ENCODE assay signal across 19 cellular contexts in the genomic region with DNA sequence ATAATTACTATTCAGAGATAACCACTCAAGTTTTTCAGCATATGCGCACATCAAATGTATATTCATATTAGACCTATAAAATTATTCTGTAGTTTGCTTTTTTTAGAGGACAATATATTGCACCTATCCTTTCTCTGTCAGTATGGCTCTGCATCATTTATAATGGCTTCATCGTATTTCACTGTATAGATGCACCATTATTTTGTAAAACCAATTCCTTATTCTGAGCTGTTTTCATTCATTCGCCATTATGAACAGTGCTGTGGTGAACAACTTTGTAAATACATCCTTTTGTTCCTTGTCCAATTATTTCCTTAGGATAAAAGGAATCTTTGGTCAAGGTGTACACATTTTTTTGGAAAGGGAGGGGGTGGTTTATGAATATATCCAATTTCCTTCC. TPM values are rescaled to one million over a fixed set of nuclear protein-coding genes. Genes with fewer than 3 reads are reported as not detected.
DNase-seq lines count a peak whose midpoint lies in the region; ATAC-seq, FAIRE-seq and TF ChIP-seq lines count a peak whose summit lies in the region.
"Had no signal": no experiment of that assay in that cellular context is flagged by ENCODE, and none has a peak within 500 bp of the region (broad histone marks: within the 10 kb centered on the region; RNA-seq: fewer than 3 reads in every experiment).

No MANE protein-coding gene starts in this region.

- POLR2A ChIA-PET in HepG2 (lab: Yijun Ruan, JAX): interaction anchor here (2.6 to 2.8 kb wide), 2 partner anchors 22 to 25 kb away, joined by 13 to 18 read pairs; no protein-coding TSS in a partner anchor
- POLR2A ChIA-PET in HEK293T (lab: Yijun Ruan, JAX): interaction anchor here (1.0 kb wide), 1 partner anchor 25 kb away, joined by 3 read pairs; no protein-coding TSS in a partner anchor

- TF ChIP-seq CTCF in HepG2 (CRISPR knock-in tag; IDR thresholded peaks at IDR 0.05): no peak
- TF ChIP-seq CTCF in right lobe of liver (IDR thresholded peaks at IDR 0.05): no peak

- H3K36me3 ChIP-seq in HepG2 (replicated peaks in 1 of 2; ENCODE audit: control insufficient read depth in 1 of 2, insufficient read depth in 2 of 2, low read length in 2 of 2) (no peaks in the 10 kb centered on the region), right lobe of liver (no peaks in the 10 kb centered on the region), SK-N-MC (ENCODE audit: insufficient read depth, low read length) (no peaks in the 10 kb centered on the region), GM23248 (ENCODE audit: low read depth) (no peaks in the 10 kb centered on the region)
- H3K36me3 ChIP-seq: BLaER1 treated with 17β-estradiol and CSF1 and Interleukin-3, amounts not matched to agents 10 nM and 100 nM had no signal

- peaks cover 13% of the 10 kb centered on the region for H3F3A ChIP-seq in GM23248 (ENCODE audit: insufficient read depth)

- 0 out of 5 replicates have a peak, but pooled peaks cover 0 to under 1% of the 10 kb centered on the region in 2 experiments for H3K27me3 ChIP-seq in HepG2 (ENCODE audit: control insufficient read depth in 1 of 2, insufficient read depth in 2 of 2, low read length in 2 of 2)
- no peaks in the 10 kb centered on the region for H3K27me3 ChIP-seq in right lobe of liver
- no peaks in the 10 kb centered on the region for H3K27me3 ChIP-seq in GM23248 (replicated peaks; ENCODE audit: insufficient read depth)
- H3K27me3 ChIP-seq in right cardiac atrium (ENCODE audit: control insufficient read depth, insufficient read depth): no peaks in the 10 kb centered on the region
- H3K27me3 ChIP-seq: BLaER1 treated with 17β-estradiol and CSF1 and Interleukin-3, amounts not matched to agents 10 nM and 100 nM had no signal

- intact Hi-C loops in HepG2 (cut with micrococcal nuclease; ENCODE audit: unreplicated experiment): loop anchor here (1.0 kb wide), 1 partner anchor 23 kb away; no protein-coding TSS in a partner anchor
- intact Hi-C loops in right lobe of liver (cut with DNase I): no loop called here
- intact Hi-C loops in right cardiac atrium (cut with DNase I): no loop called here

- FAIRE-seq in HepG2 (lab: Jason Lieb, UNC) (no peak), H54 (lab: Jason Lieb, UNC) (no peak)
- FAIRE-seq: GM12892, GM18507 had no signal

- TF ChIP-seq EP300 in HepG2 (IDR thresholded peaks at IDR 0.05; ENCODE audit: low read depth in 2 of 2, low read length in 2 of 2) (no peak), HepG2 (CRISPR knock-in tag; IDR thresholded peaks at IDR 0.05; ENCODE audit: borderline replicate concordance) (no peak)

- H3K79me2 ChIP-seq in HepG2 (ENCODE audit: insufficient read depth, low read length): no peaks in the 10 kb centered on the region
- no peaks in the 10 kb centered on the region for H3K79me2 ChIP-seq in GM23248 (ENCODE audit: insufficient read depth)

- CTCF ChIA-PET in HepG2 (lab: Yijun Ruan, JAX; ENCODE audit: low intra/inter-chr PET ratio, low total read pairs): no interaction called here
- CTCF ChIA-PET in HEK293T (lab: Yijun Ruan, JAX): interaction anchor here (0.7 to 1.0 kb wide), 3 partner anchors 16 to 250 kb away, joined by 3 read pairs; no protein-coding TSS in a partner anchor

- no peaks in the 10 kb centered on the region for H3K9me2 ChIP-seq in GM23248 (ENCODE audit: insufficient read depth)

- H3K9me3 ChIP-seq in HepG2 (ENCODE audit: low read length) (no peaks in the 10 kb centered on the region), right lobe of liver (no peaks in the 10 kb centered on the region), SK-N-MC (ENCODE audit: low read depth, low read length) (no peaks in the 10 kb centered on the region), GM23248 (ENCODE audit: low read depth) (no peaks in the 10 kb centered on the region), right cardiac atrium (ENCODE audit: control insufficient read depth, low read length) (no peaks in the 10 kb centered on the region)
- H3K9me3 ChIP-seq: BLaER1 treated with 17β-estradiol and CSF1 and Interleukin-3, amounts not matched to agents 10 nM and 100 nM had no signal

- H2AFZ ChIP-seq in HepG2 (ENCODE audit: low read length) (no peak overlapping the region), GM23248 (no peak overlapping the region)
- H2AFZ ChIP-seq: GM23338 had no signal

- H3K27ac ChIP-seq in HepG2 (ENCODE audit: extremely low read length, insufficient read depth, low read length) (no peak overlapping the region), right lobe of liver (no peak overlapping the region), SK-N-MC (peak overlapping the region; percentile 3; the same call in 1 of the 2 replicates), GM23248 (no peak overlapping the region), right cardiac atrium (ENCODE audit: low read length) (no peak overlapping the region)
- H3K27ac ChIP-seq: 22Rv1 had no signal

- no peak for ATAC-seq in HepG2
- no peak for ATAC-seq in right lobe of liver
- ATAC-seq in GM19452 (IDR thresholded peaks at IDR 0.05; ENCODE audit: unreplicated experiment): no peak
- ATAC-seq in right cardiac atrium: no peak
- ATAC-seq: CD8-positive, alpha-beta T cell; GM23338 had no signal

- peaks cover 94% of the 10 kb centered on the region for H3K4me1 ChIP-seq in HepG2 (ENCODE audit: insufficient read depth, low read length)
- H3K4me1 ChIP-seq in right lobe of liver: peaks cover 0 to 26% (median 13%) of the 10 kb centered on the region in 4 donors
- H3K4me1 ChIP-seq in GM23248 (ENCODE audit: insufficient read depth): peaks cover 22% of the 10 kb centered on the region
- no peaks in the 10 kb centered on the region for H3K4me1 ChIP-seq in right cardiac atrium (ENCODE audit: control insufficient read depth, insufficient read depth, low read length)

- no peak for TF ChIP-seq POLR2A in HepG2 (IDR thresholded peaks at IDR 0.05; ENCODE audit: insufficient read depth in 1 of 2, low read depth in 2 of 2, low read length in 2 of 2)
- no peak for TF ChIP-seq POLR2A in right lobe of liver (IDR thresholded peaks at IDR 0.05)
- no peak for TF ChIP-seq POLR2A in H54 (IDR thresholded peaks at IDR 0.05; ENCODE audit: low read depth, low read length)

- WGBS in HepG2 (ENCODE audit: low lambda C conversion rate): 35% methylated on average over 3 of the region's 3 CpGs
- WGBS in right lobe of liver (ENCODE audit: insufficient coverage, low coverage, low lambda C conversion rate, missing lambda C conversion rate): 66% methylated on average over 3 of the region's 3 CpGs
- WGBS in GM23248 (ENCODE audit: low coverage in 1 of 2, low lambda C conversion rate in 2 of 2, missing lambda C conversion rate in 2 of 2), 2 experiments: 73 to 76% methylated on average over 3 of the region's 3 CpGs
- WGBS in right cardiac atrium: 61% methylated on average over 3 of the region's 3 CpGs

- H3K4me2 ChIP-seq in HepG2 (ENCODE audit: low read depth, low read length) (0 out of 2 replicates have a peak overlapping the region, but pooled peaks have one; percentile 18), GM23248 (ENCODE audit: unreplicated experiment) (no peak overlapping the region)
- H3K4me2 ChIP-seq: GM23338 had no signal

- no peak for TF ChIP-seq RAD21 in HepG2 (CRISPR knock-in tag; IDR thresholded peaks at IDR 0.05)

- H3K9ac ChIP-seq in HepG2 (ENCODE audit: insufficient read depth, low read depth, low read length) (no peak overlapping the region), SK-N-MC (ENCODE audit: insufficient read length) (no peak overlapping the region), GM23248 (no peak overlapping the region)
- H3K9ac ChIP-seq: BLaER1 treated with 17β-estradiol and CSF1 and Interleukin-3, amounts not matched to agents 10 nM and 100 nM had no signal

- H3K4me3 ChIP-seq in HepG2 (replicated peaks in 1 of 3; ENCODE audit: insufficient read depth in 1 of 3, low read depth in 2 of 3, low read length in 3 of 3) (no peak overlapping the region), right lobe of liver (no peak overlapping the region), SK-N-MC (no peak overlapping the region), GM23248 (no peak overlapping the region), right cardiac atrium (ENCODE audit: low read length) (no peak overlapping the region)
- H3K4me3 ChIP-seq: BLaER1 treated with 17β-estradiol and CSF1 and Interleukin-3, amounts not matched to agents 10 nM and 100 nM; GM23338 had no signal

- H4K20me1 ChIP-seq in HepG2 (ENCODE audit: insufficient read depth, low read length) (no peaks in the 10 kb centered on the region), GM23248 (ENCODE audit: insufficient read depth) (no peaks in the 10 kb centered on the region)
- H4K20me1 ChIP-seq: BLaER1 treated with 17β-estradiol and CSF1 and Interleukin-3, amounts not matched to agents 10 nM and 100 nM had no signal

- no TSS peak for BruUV-seq in HepG2 (replicated peaks; lab: Mats Ljungman, UMichigan)

- DNase-seq in HepG2 (ENCODE audit: low spot score) (no peak), right lobe of liver (no peak), HEK293T (ENCODE audit: extremely low spot score) (no peak), SK-N-MC (ENCODE audit: low read depth, low spot score) (no peak), GM23248 (no peak), H54 (ENCODE audit: insufficient read length, low spot score) (no peak), right cardiac atrium (no peak)
- DNase-seq: CD8-positive, alpha-beta T cell; DMS 273 treated with DMSO at 0.1 percent for 48 hours; DMS53; DND-41; EL; H7 had no signal

- in situ Hi-C loops in HepG2 (cut with HindIII; ENCODE audit: extremely low pct_ligation_motif_present, low pct_unique_long_range_greater_than_20kb) (no loop called here), GM23248 (cut with MboI) (no loop called here)

RNA-seq across cellular contexts. Expression of gene BCAS4, which starts 29.2 kb away (rescaled TPM):
- total RNA-seq in HepG2 (2016; rRNA removed; fragmentation: Illumina TruSeq; extraction: Trizol): 5.9 and 7.2 TPM in 2 replicates
- total RNA-seq in HepG2 (2016; cell fraction: cytosol; rRNA removed; fragmentation: Illumina TruSeq; extraction: Trizol; ENCODE audit: low read depth): 3.6 and 4.1 TPM in 2 replicates
- 7.0 and 8.2 TPM in 2 replicates for total RNA-seq in HepG2 (2016; cell fraction: insoluble cytoplasmic fraction; rRNA removed; fragmentation: Illumina TruSeq; extraction: Trizol)
- 6.0 and 7.8 TPM in 2 replicates for total RNA-seq in HepG2 (2016; cell fraction: membrane; rRNA removed; fragmentation: Illumina TruSeq; extraction: Trizol)
- total RNA-seq in HepG2 (2016; cell fraction: nucleus; rRNA removed; fragmentation: Illumina TruSeq; extraction: Trizol): 3.0 and 4.1 TPM in 2 replicates
- 7.9 and 8.0 TPM in 2 replicates for polyA plus RNA-seq in HepG2 (2011; rRNA removed)
- 6.7 and 10.5 TPM in 2 replicates for polyA plus RNA-seq in HepG2 (2011; cell fraction: cytosol; rRNA removed)
- 4.6 and 7.3 TPM in 2 replicates for polyA plus RNA-seq in HepG2 (2011; cell fraction: nucleus; rRNA removed)
- 3.8 and 5.2 TPM in 2 replicates for polyA plus RNA-seq in HepG2 (2012)
- 6.8 and 7.0 TPM in 2 replicates for polyA plus RNA-seq in HepG2 (2016; cell fraction: cytosol; fragmentation: Illumina TruSeq; extraction: Trizol; ENCODE audit: low read depth)
- 6.9 and 7.1 TPM in 2 replicates for polyA plus RNA-seq in HepG2 (2016; cell fraction: insoluble cytoplasmic fraction; fragmentation: Illumina TruSeq; extraction: Trizol; ENCODE audit: low read depth)
- 5.1 and 6.4 TPM in 2 replicates for polyA plus RNA-seq in HepG2 (2016; cell fraction: membrane; fragmentation: Illumina TruSeq; extraction: Trizol; ENCODE audit: low read depth)
- 3.6 and 6.6 TPM in 2 replicates for polyA plus RNA-seq in HepG2 (2016; cell fraction: nucleus; fragmentation: Illumina TruSeq; extraction: Trizol; ENCODE audit: insufficient read depth, low read depth)
- 0.07 and 10.0 TPM in 2 replicates for polyA minus RNA-seq in HepG2 (2011; rRNA and poly(A)+ RNA removed; ENCODE audit: low replicate concordance)
- polyA minus RNA-seq in HepG2 (2011; cell fraction: cytosol; rRNA and poly(A)+ RNA removed): 2.9 and 4.1 TPM in 2 replicates
- polyA minus RNA-seq in HepG2 (2011; cell fraction: nucleus; rRNA and poly(A)+ RNA removed): 2.9 and 4.1 TPM in 2 replicates
- total RNA-seq in right lobe of liver: 1 to 10 TPM in 1 of 6 experiments, under 1 TPM in 5; 0.31 to 1.4 (median 0.60) TPM
- 12.6 and 17.7 TPM in 2 replicates for total RNA-seq in GM23248 (2014; rRNA removed; shearing (Covaris generic))
- polyA plus RNA-seq in GM23248 (2016; fragmentation: Nextera tagmentation; extraction: Ambion mirVana): 16.8 and 18.4 TPM in 2 replicates
- 1 to 10 TPM; 1.6 to 3.5 (median 2.2) TPM for total RNA-seq in right cardiac atrium
- 2.4 TPM for polyA plus RNA-seq in right cardiac atrium

RNA-seq across cellular contexts. Expression of gene PARD6B, which starts 34.3 kb away (rescaled TPM):
- total RNA-seq in HepG2 (2016; rRNA removed; fragmentation: Illumina TruSeq; extraction: Trizol) (22.2 and 26.6 TPM in 2 replicates), right lobe of liver (10 to 100 TPM in 2 of 6 experiments, 1 to 10 TPM in 4; 6.6 to 11.1 (median 8.5) TPM), right cardiac atrium (1 to 10 TPM; 2.5 to 5.2 (median 3.5) TPM)
- total RNA-seq in HepG2 (2016; cell fraction: cytosol; rRNA removed; fragmentation: Illumina TruSeq; extraction: Trizol; ENCODE audit: low read depth): 1.9 TPM in 2 replicates
- 21.4 and 26.1 TPM in 2 replicates for total RNA-seq in HepG2 (2016; cell fraction: insoluble cytoplasmic fraction; rRNA removed; fragmentation: Illumina TruSeq; extraction: Trizol)
- total RNA-seq in HepG2 (2016; cell fraction: membrane; rRNA removed; fragmentation: Illumina TruSeq; extraction: Trizol): 10.5 and 11.8 TPM in 2 replicates
- total RNA-seq in HepG2 (2016; cell fraction: nucleus; rRNA removed; fragmentation: Illumina TruSeq; extraction: Trizol): 12.5 and 14.9 TPM in 2 replicates
- polyA plus RNA-seq in HepG2 (2011; rRNA removed) (6.0 and 6.9 TPM in 2 replicates), GM23248 (2016; fragmentation: Nextera tagmentation; extraction: Ambion mirVana) (0.16 and 0.34 TPM in 2 replicates), right cardiac atrium (0.93 TPM)
- 2.8 and 4.1 TPM in 2 replicates for polyA plus RNA-seq in HepG2 (2011; cell fraction: cytosol; rRNA removed)
- 2.6 and 3.1 TPM in 2 replicates for polyA plus RNA-seq in HepG2 (2011; cell fraction: nucleus; rRNA removed)
- polyA plus RNA-seq in HepG2 (2012): 4.6 and 4.9 TPM in 2 replicates
- polyA plus RNA-seq in HepG2 (2016; cell fraction: cytosol; fragmentation: Illumina TruSeq; extraction: Trizol; ENCODE audit: low read depth): 0.35 and 0.57 TPM in 2 replicates
- polyA plus RNA-seq in HepG2 (2016; cell fraction: insoluble cytoplasmic fraction; fragmentation: Illumina TruSeq; extraction: Trizol; ENCODE audit: low read depth): 8.8 and 9.1 TPM in 2 replicates
- polyA plus RNA-seq in HepG2 (2016; cell fraction: membrane; fragmentation: Illumina TruSeq; extraction: Trizol; ENCODE audit: low read depth): 2.6 and 2.7 TPM in 2 replicates
- 13.0 and 13.3 TPM in 2 replicates for polyA plus RNA-seq in HepG2 (2016; cell fraction: nucleus; fragmentation: Illumina TruSeq; extraction: Trizol; ENCODE audit: insufficient read depth, low read depth)
- 3.1 and 8.3 TPM in 2 replicates for polyA minus RNA-seq in HepG2 (2011; rRNA and poly(A)+ RNA removed; ENCODE audit: low replicate concordance)
- 22.0 and 24.4 TPM in 2 replicates for polyA minus RNA-seq in HepG2 (2011; cell fraction: cytosol; rRNA and poly(A)+ RNA removed)
- 10.6 and 14.4 TPM in 2 replicates for polyA minus RNA-seq in HepG2 (2011; cell fraction: nucleus; rRNA and poly(A)+ RNA removed)
- total RNA-seq in GM23248 (2014; rRNA removed; shearing (Covaris generic)): not detected in 2 replicates
